Comparison of ENCODE assay signal across 10 cellular contexts in the genomic region with DNA sequence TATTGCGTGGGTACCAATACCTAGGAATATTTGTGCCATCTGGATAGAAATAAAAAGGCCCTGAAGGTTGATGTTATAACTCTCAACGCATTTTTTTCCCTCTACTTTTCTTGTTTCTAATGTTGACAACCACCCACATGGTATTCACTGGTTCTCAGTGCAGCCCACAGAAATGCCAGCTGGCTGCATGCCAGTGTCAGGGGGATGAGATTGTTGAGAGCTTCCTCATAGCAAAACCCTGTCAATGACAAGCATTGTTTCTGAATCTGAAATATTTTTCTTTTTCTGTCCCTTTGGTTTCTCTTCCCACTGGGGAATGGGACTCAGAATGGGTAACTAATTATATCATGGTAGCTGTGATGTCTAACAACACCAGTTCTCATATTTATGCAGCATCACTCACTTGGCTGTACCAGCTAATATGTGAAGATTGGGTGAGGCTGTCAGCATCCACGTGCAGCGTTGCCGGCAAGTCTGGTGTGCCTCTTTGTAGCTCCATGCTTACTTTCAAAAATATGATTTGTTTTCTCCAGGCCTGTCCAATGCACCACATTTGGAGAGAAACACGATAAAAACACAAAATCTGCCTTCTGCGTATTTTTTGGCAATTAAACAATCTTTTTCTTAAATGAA.
DNase-seq lines count a peak whose midpoint lies in the region; TF ChIP-seq lines count a peak whose summit lies in the region.
"Had no signal": no experiment of that assay in that cellular context is flagged by ENCODE, and none has a peak within 500 bp of the region (broad histone marks: within the 10 kb centered on the region; RNA-seq: fewer than 3 reads in every experiment).

No MANE protein-coding gene starts in this region.

- H3K36me3 Mint-ChIP-seq in type B pancreatic cell: no peaks in the 10 kb centered on the region

- no peak overlapping the region for H3K4me3 ChIP-seq in choroid plexus epithelial cell (ENCODE audit: low read depth, low read length)
- H3K4me3 ChIP-seq in Peyer's patch: no peak overlapping the region
- H3K4me3 ChIP-seq: lung, thyroid gland had no signal

- H3K36me3 ChIP-seq in Peyer's patch: no peaks in the 10 kb centered on the region
- H3K36me3 ChIP-seq: thyroid gland had no signal

- no peaks in the 10 kb centered on the region for H3K9me3 ChIP-seq in Peyer's patch
- H3K9me3 ChIP-seq: thyroid gland had no signal

- no peak overlapping the region for H3K27ac ChIP-seq in Peyer's patch
- H3K27ac ChIP-seq: thyroid gland had no signal

- H3K4me1 ChIP-seq in Peyer's patch: no peaks in the 10 kb centered on the region
- H3K4me1 ChIP-seq: thyroid gland had no signal

- peak; percentile 42 for DNase-seq in COR-L47 (lab: John Stamatoyannopoulos, UW)
- peak; percentile 39 for DNase-seq in NCI-H1105 treated with DMSO at 0.1 percent for 48 hours (lab: John Stamatoyannopoulos, UW)
- peak; percentile 94 for DNase-seq in choroid plexus epithelial cell (ENCODE audit: low read depth)
- peak; percentile 60 for DNase-seq in midbrain (lab: John Stamatoyannopoulos, UW)
- no peak for DNase-seq in Peyer's patch
- no peak for DNase-seq in type B pancreatic cell (ENCODE audit: extremely low spot score, unreplicated experiment)
- DNase-seq in Kasumi-1 (lab: John Stamatoyannopoulos, UW): no peak
- no peak for DNase-seq in DMS79 (lab: John Stamatoyannopoulos, UW)

- no peak overlapping the region for H3K4me3 Mint-ChIP-seq in type B pancreatic cell

- no peaks in the 10 kb centered on the region for H3K27me3 Mint-ChIP-seq in type B pancreatic cell

- H3K9me3 Mint-ChIP-seq in type B pancreatic cell: peaks cover 3% of the 10 kb centered on the region

- peaks cover 7% of the 10 kb centered on the region for H3K4me1 Mint-ChIP-seq in type B pancreatic cell (ENCODE audit: unreplicated experiment)

- no peak for TF ChIP-seq POLR2A in Peyer's patch (IDR thresholded peaks at IDR 0.05)

- no peak overlapping the region for H3K27ac Mint-ChIP-seq in type B pancreatic cell

- TF ChIP-seq CTCF in choroid plexus epithelial cell (conservative IDR thresholded peaks at IDR 0.05; ENCODE audit: low read depth, low read length) (no peak), Peyer's patch (IDR thresholded peaks at IDR 0.05) (no peak), type B pancreatic cell (conservative IDR thresholded peaks at IDR 0.05) (no peak)

- no peaks in the 10 kb centered on the region for H3K27me3 ChIP-seq in Peyer's patch
- H3K27me3 ChIP-seq: thyroid gland had no signal

Comparison
In these comparisons a context has a peak if more than half of its experiments do, and no peak if none do; other contexts are left out.
1. DNase-seq: peak in COR-L47 (single experiment), NCI-H1105 treated with DMSO at 0.1 percent for 48 hours (single experiment), choroid plexus epithelial cell (single experiment) and midbrain (single experiment); none in Peyer's patch (0 of 3), type B pancreatic cell (single experiment), Kasumi-1 (0 of 2) and DMS79 (single experiment).